Comparison of ENCODE assay signal across 8 cellular contexts in the genomic region with DNA sequence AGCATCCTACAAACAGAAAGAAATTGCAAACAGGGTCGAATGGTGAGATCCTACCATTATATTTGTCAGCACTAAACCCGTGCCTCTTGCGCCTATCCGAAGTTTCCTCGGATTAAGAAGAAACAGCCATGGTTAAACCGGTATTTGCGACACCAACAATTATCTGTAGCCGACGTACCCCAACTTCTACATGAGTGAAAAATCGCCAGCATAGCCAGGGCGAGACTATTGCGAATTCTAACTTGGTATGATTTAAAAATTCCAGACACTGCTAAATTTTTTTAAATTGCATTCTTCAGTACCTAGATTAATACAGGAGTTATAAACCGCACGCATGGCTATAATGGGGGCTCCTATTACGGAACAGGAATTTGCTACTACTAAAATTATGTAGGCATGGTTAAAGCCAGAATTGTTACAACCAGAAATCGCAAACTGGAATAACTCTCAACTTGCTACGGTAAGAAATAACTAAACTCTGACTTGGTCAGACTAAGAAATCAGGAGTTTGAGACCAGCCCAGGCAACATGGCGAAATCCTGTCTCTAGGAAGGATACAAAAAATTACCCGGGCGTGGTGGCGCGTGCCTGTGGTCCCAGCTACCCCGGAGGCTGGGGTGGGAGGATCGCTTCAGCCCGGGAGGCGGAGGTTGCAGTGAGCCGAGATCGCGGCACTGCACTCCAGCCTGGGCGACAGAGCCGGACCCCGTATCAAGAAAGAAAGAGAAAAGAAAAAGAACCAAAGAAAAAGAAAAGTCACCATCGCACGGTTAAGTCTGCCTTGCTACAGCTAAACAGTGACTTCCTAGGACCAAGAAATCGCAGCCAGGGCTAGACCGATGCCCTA. TPM values are rescaled to one million over a fixed set of nuclear protein-coding genes. Genes with fewer than 3 reads are reported as not detected.
DNase-seq lines count a peak whose midpoint lies in the region; ATAC-seq and TF ChIP-seq lines count a peak whose summit lies in the region.

No MANE protein-coding gene starts in this region.

- peak overlapping the region; percentile 97 for H3K4me3 Mint-ChIP-seq in CD4-positive, alpha-beta T cell

- peaks cover 44% of the 10 kb centered on the region for H3K4me1 Mint-ChIP-seq in CD4-positive, alpha-beta T cell (ENCODE audit: low read depth)

- whole genome bisulfite sequencing in right lobe of liver (ENCODE audit: insufficient coverage, low coverage, low lambda C conversion rate, missing lambda C conversion rate), result under 1% methylated on average over 36 of the region's 36 CpGs

- H3K27ac ChIP-seq in CD4-positive, alpha-beta T cell (ENCODE audit: low read depth, low read length), result peak overlapping the region; percentile 98
- H3K27ac ChIP-seq in coronary artery (peak overlapping the region; percentile 98 to 99), right lobe of liver (peak overlapping the region; percentile 97 to 100 (median 100))

- no peaks in the 10 kb centered on the region for H3K27me3 ChIP-seq in CD4-positive, alpha-beta T cell (ENCODE audit: control insufficient read depth, insufficient read depth, low read length)
- H3K27me3 ChIP-seq in right lobe of liver, result no peaks in the 10 kb centered on the region

- intact Hi-C loops in CD4-positive, alpha-beta T cell (cut with DNase I, micrococcal nuclease), result loop anchor here (1.0 to 10.0 kb wide), 13 partner anchors 43 to 422 kb away; a partner anchor contains a TSS
- intact Hi-C loops in right lobe of liver (cut with DNase I), result no loop called here

- H3K4me3 ChIP-seq in coronary artery (peak overlapping the region; percentile 88), right lobe of liver (peak overlapping the region; percentile 69 to 94 (median 81))

- DNase-seq in CD4-positive, alpha-beta T cell, result peak; percentile 45 to 65 (median 52)
- peak; percentile 68 for DNase-seq in NAMALWA (ENCODE audit: low spot score)
- DNase-seq in activated CD4-positive, alpha-beta T cell treated with anti-CD3 and anti-CD28 coated beads for 24 hours (ENCODE audit: low read depth in 2 of 2), result peak; percentile 37 to 43
- DNase-seq in coronary artery (ENCODE audit: low spot score), result peak; percentile 85
- DNase-seq in right lobe of liver, result peak; percentile 59 to 71 (median 65)
- peak; percentile 48 to 50 for DNase-seq in stimulated activated CD4-positive, alpha-beta T cell treated with anti-CD3 and anti-CD28 coated beads, Interleukin-4, amount 100 ng/mL, for 48 hours (ENCODE audit: low read depth in 2 of 2)
- DNase-seq in amniotic stem cell (lab: John Stamatoyannopoulos, UW), result no peak

- TF ChIP-seq POLR2A in right lobe of liver (IDR thresholded peaks at IDR 0.05), result no peak

- H3K9me3 ChIP-seq in CD4-positive, alpha-beta T cell (ENCODE audit: control insufficient read depth, low read length), result no peaks in the 10 kb centered on the region
- H3K9me3 ChIP-seq in right lobe of liver, result no peaks in the 10 kb centered on the region

- peaks cover 0 to 20% (median 8%) of the 10 kb centered on the region in 4 donors for H3K4me1 ChIP-seq in right lobe of liver

- no peaks in the 10 kb centered on the region for H3K9me3 Mint-ChIP-seq in CD4-positive, alpha-beta T cell

- CTCF ChIA-PET in CD4-positive, alpha-beta T cell (lab: Charles Lee), result interaction anchor here (0.7 to 3.8 kb wide), 20 partner anchors 8 to 1161 kb away, joined by 3 to 65 read pairs (median 4); a partner anchor contains a TSS

- no peaks in the 10 kb centered on the region for H3K27me3 Mint-ChIP-seq in CD4-positive, alpha-beta T cell

- H3K36me3 ChIP-seq in right lobe of liver, result peaks cover 0 to 8% (median under 1%) of the 10 kb centered on the region in 4 donors

- TF ChIP-seq CTCF in CD4-positive, alpha-beta T cell (IDR thresholded peaks at IDR 0.05), result no peak
- no peak for TF ChIP-seq CTCF in coronary artery (IDR thresholded peaks at IDR 0.05)
- no peak for TF ChIP-seq CTCF in right lobe of liver (IDR thresholded peaks at IDR 0.05)

- ATAC-seq in CD4-positive, alpha-beta T cell (ENCODE audit: poor library complexity), result peak; percentile 4
- ATAC-seq in GM21526 (IDR thresholded peaks at IDR 0.05; ENCODE audit: low FRiP score, unreplicated experiment) (peak; percentile 2), right lobe of liver (peak; percentile 12 to 33 (median 22))

- POLR2A ChIA-PET in CD4-positive, alpha-beta T cell (lab: Charles Lee), result interaction anchor here (0.5 to 7.5 kb wide), 28 partner anchors 8 to 1162 kb away, joined by 3 to 703 read pairs (median 6); a partner anchor contains a TSS

- peaks cover 61% of the 10 kb centered on the region for H3K36me3 Mint-ChIP-seq in CD4-positive, alpha-beta T cell (ENCODE audit: low read depth)

- H3K27ac Mint-ChIP-seq in CD4-positive, alpha-beta T cell, result peak overlapping the region; percentile 96

RNA-seq across cellular contexts. Expression of a gene that starts 25.5 kb away (rescaled TPM):
- 10 to 100 TPM; 45.6 to 48.9 TPM for total RNA-seq in CD4-positive, alpha-beta T cell
- total RNA-seq in right lobe of liver, result 1 to 10 TPM in 1 of 6 experiments, under 1 TPM in 5; 0.21 to 1.1 (median 0.41) TPM

RNA-seq across cellular contexts. Expression of a gene that starts 55.1 kb away (rescaled TPM):
- 10 to 100 TPM; 71.7 to 72.4 TPM for total RNA-seq in CD4-positive, alpha-beta T cell
- 10 to 100 TPM in 5 of 6 experiments, 1 to 10 TPM in 1; 9.6 to 16.3 (median 12.1) TPM for total RNA-seq in right lobe of liver

Comparison
In these comparisons a context has a peak if more than half of its experiments do, and no peak if none do; other contexts are left out.
1. RNA of a gene that starts 25.5 kb away (total RNA-seq): 45.6 to 48.9 TPM in CD4-positive, alpha-beta T cell; 0.21 to 1.1 TPM in right lobe of liver; every median in the first group is over 10 times any median in the second.
2. RNA of a gene that starts 55.1 kb away (total RNA-seq): 71.7 to 72.4 TPM in CD4-positive, alpha-beta T cell; 9.6 to 16.3 TPM in right lobe of liver; every median in the first group is over 4 times any median in the second.
3. intact Hi-C loops: an anchor here in CD4-positive, alpha-beta T cell (1.0 to 10.0 kb wide); none called in right lobe of liver.
4. Peak in every context shown above with its lines, with median percentiles within 50 percentile points of each other: ATAC-seq and H3K27ac ChIP-seq.